ENCODE assay signal across 37 cellular contexts in genomic region chr2:167675906-167676305, GRCh38.
"Had no signal": no experiment of that assay in that cellular context is flagged by ENCODE, and none has a peak within 500 bp of the region (broad histone marks: within the 10 kb centered on the region; RNA-seq: fewer than 3 reads in every experiment).

No MANE protein-coding gene starts in this region.

- DNase-seq: activated CD4-positive, alpha-beta memory T cell treated with anti-CD3 and anti-CD28 coated beads, Interleukin-2, amount 10 ng/mL, durations not matched to agents 7 days and 5 days; activated CD4-positive, alpha-beta T cell treated with anti-CD3 and anti-CD28 coated beads for 1 hour; activated CD4-positive, alpha-beta T cell treated with anti-CD3 and anti-CD28 coated beads for 36 hours; activated CD4-positive, alpha-beta T cell treated with anti-CD3 and anti-CD28 coated beads for 48 hours; activated CD4-positive, alpha-beta T cell treated with anti-CD3 and anti-CD28 coated beads, Interleukin-2, amount 10 ng/mL, durations not matched to agents 7 days and 5 days; activated CD4-positive, alpha-beta T cell treated with anti-CD3 and anti-CD28 coated beads, Interleukin-2, amount 50 U/mL, for 48 hours; activated CD4-positive, CD25-positive, alpha-beta regulatory T cell; activated CD8-positive, alpha-beta memory T cell treated with anti-CD3 and anti-CD28 coated beads for 24 hours; activated CD8-positive, alpha-beta memory T cell treated with anti-CD3 and anti-CD28 coated beads, Interleukin-2, amount 10 ng/mL, durations not matched to agents 7 days and 5 days; activated CD8-positive, alpha-beta memory T cell treated with anti-CD3 and anti-CD28 coated beads, Interleukin-2, amount 50 U/mL, for 48 hours; activated CD8-positive, alpha-beta T cell treated with anti-CD3 and anti-CD28 coated beads, Interleukin-2, amount 10 ng/mL, durations not matched to agents 7 days and 5 days; activated effector memory CD4-positive, alpha-beta T cell treated with Interleukin-2 at 50 U/mL for 16 hours; activated gamma-delta T cell; activated naive CD4-positive, alpha-beta T cell treated with anti-CD3 and anti-CD28 coated beads, Interleukin-2, amount 10 ng/mL, durations not matched to agents 7 days and 5 days; activated naive CD4-positive, alpha-beta T cell treated with Interleukin-2 at 50 U/mL for 16 hours; activated naive CD8-positive, alpha-beta T cell treated with anti-CD3 and anti-CD28 coated beads, Interleukin-2, amount 10 ng/mL, durations not matched to agents 7 days and 5 days; activated naive CD8-positive, alpha-beta T cell treated with anti-CD3 and anti-CD28 coated beads, Interleukin-2, amount 50 U/mL, for 24 hours; activated T-cell treated with anti-CD3 and anti-CD28 coated beads, Interleukin-2, amount 50 U/mL, for 24 hours; activated T-cell treated with anti-CD3 and anti-CD28 coated beads, Interleukin-2, amount 50 U/mL, for 48 hours; amygdala; anterior cingulate cortex; caudate nucleus; cerebellar nuclear complex; T-helper 1 cell; T-helper 2 cell; T-helper 9 cell had no signal

- H3K4me3 Mint-ChIP-seq: activated CD4-positive, alpha-beta memory T cell treated with anti-CD3 and anti-CD28 coated beads, Interleukin-2, amount 10 ng/mL, durations not matched to agents 7 days and 5 days; activated CD4-positive, alpha-beta T cell treated with anti-CD3 and anti-CD28 coated beads for 36 hours; activated CD4-positive, alpha-beta T cell treated with anti-CD3 and anti-CD28 coated beads, Interleukin-2, amount 10 ng/mL, durations not matched to agents 7 days and 5 days; activated CD8-positive, alpha-beta memory T cell treated with anti-CD3 and anti-CD28 coated beads, Interleukin-2, amount 10 ng/mL, durations not matched to agents 7 days and 5 days; activated CD8-positive, alpha-beta T cell treated with anti-CD3 and anti-CD28 coated beads, Interleukin-2, amount 10 ng/mL, durations not matched to agents 7 days and 5 days; activated naive CD4-positive, alpha-beta T cell treated with anti-CD3 and anti-CD28 coated beads, Interleukin-2, amount 10 ng/mL, durations not matched to agents 7 days and 5 days; activated naive CD4-positive, alpha-beta T cell treated with anti-CD3 and anti-CD28 coated beads, Interleukin-2, amount 50 U/mL, for 24 hours; activated naive CD8-positive, alpha-beta T cell; activated naive CD8-positive, alpha-beta T cell treated with anti-CD3 and anti-CD28 coated beads, Interleukin-2, amount 10 ng/mL, durations not matched to agents 7 days and 5 days; activated naive CD8-positive, alpha-beta T cell treated with anti-CD3 and anti-CD28 coated beads, Interleukin-2, amount 50 U/mL, for 24 hours; activated T-cell treated with anti-CD3 and anti-CD28 coated beads, Interleukin-2, amount 50 U/mL, for 24 hours; brain; central memory CD8-positive, alpha-beta T cell; T-helper 1 cell treated with Interleukin-12 subunit alpha and Interleukin-12 subunit beta and Interleukin-4 antibody, amounts not matched to agents 30 μg/mL and 1 μg/mL, for 36 hours; T-helper 2 cell treated with Interferon-gamma antibody and Interleukin-4, amounts not matched to agents 5 μg/mL and 100 μg/mL, for 36 hours had no signal

- ATAC-seq: activated CD4-positive, alpha-beta T cell treated with anti-CD3 and anti-CD28 coated beads for 36 hours; activated CD4-positive, CD25-positive, alpha-beta regulatory T cell treated with anti-CD3 and anti-CD28 coated beads, Interleukin-2, amount 50 U/mL, for 24 hours; activated CD8-positive, alpha-beta memory T cell treated with anti-CD3 and anti-CD28 coated beads, Interleukin-2, amount 10 ng/mL, durations not matched to agents 7 days and 5 days; activated CD8-positive, alpha-beta T cell treated with anti-CD3 and anti-CD28 coated beads, Interleukin-2, amount 10 ng/mL, durations not matched to agents 7 days and 5 days; activated naive CD8-positive, alpha-beta T cell treated with anti-CD3 and anti-CD28 coated beads, Interleukin-2, amount 50 U/mL, for 24 hours had no signal

- H3K9me3 Mint-ChIP-seq: activated naive CD8-positive, alpha-beta T cell treated with anti-CD3 and anti-CD28 coated beads, Interleukin-2, amount 10 ng/mL, durations not matched to agents 7 days and 5 days had no signal

- H3K36me3 ChIP-seq: ascending aorta, cardiac muscle cell had no signal

- H3K4me1 Mint-ChIP-seq: activated CD4-positive, alpha-beta memory T cell treated with anti-CD3 and anti-CD28 coated beads, Interleukin-2, amount 10 ng/mL, durations not matched to agents 7 days and 5 days; activated CD4-positive, alpha-beta T cell treated with anti-CD3 and anti-CD28 coated beads for 36 hours; activated CD4-positive, alpha-beta T cell treated with anti-CD3 and anti-CD28 coated beads, Interleukin-2, amount 10 ng/mL, durations not matched to agents 7 days and 5 days; activated CD8-positive, alpha-beta memory T cell treated with anti-CD3 and anti-CD28 coated beads, Interleukin-2, amount 10 ng/mL, durations not matched to agents 7 days and 5 days; activated naive CD4-positive, alpha-beta T cell treated with anti-CD3 and anti-CD28 coated beads, Interleukin-2, amount 10 ng/mL, durations not matched to agents 7 days and 5 days; activated naive CD4-positive, alpha-beta T cell treated with anti-CD3 and anti-CD28 coated beads, Interleukin-2, amount 50 U/mL, for 24 hours; activated naive CD8-positive, alpha-beta T cell treated with anti-CD3 and anti-CD28 coated beads, Interleukin-2, amount 10 ng/mL, durations not matched to agents 7 days and 5 days; activated naive CD8-positive, alpha-beta T cell treated with anti-CD3 and anti-CD28 coated beads, Interleukin-2, amount 50 U/mL, for 24 hours; central memory CD8-positive, alpha-beta T cell had no signal

- H3K4me1 ChIP-seq: ascending aorta had no signal

- H3K27ac Mint-ChIP-seq: activated CD4-positive, alpha-beta memory T cell treated with anti-CD3 and anti-CD28 coated beads, Interleukin-2, amount 10 ng/mL, durations not matched to agents 7 days and 5 days; activated CD4-positive, alpha-beta T cell treated with anti-CD3 and anti-CD28 coated beads for 36 hours; activated CD4-positive, alpha-beta T cell treated with anti-CD3 and anti-CD28 coated beads, Interleukin-2, amount 10 ng/mL, durations not matched to agents 7 days and 5 days; activated CD8-positive, alpha-beta memory T cell treated with anti-CD3 and anti-CD28 coated beads, Interleukin-2, amount 10 ng/mL, durations not matched to agents 7 days and 5 days; activated CD8-positive, alpha-beta T cell treated with anti-CD3 and anti-CD28 coated beads, Interleukin-2, amount 10 ng/mL, durations not matched to agents 7 days and 5 days; activated naive CD4-positive, alpha-beta T cell treated with anti-CD3 and anti-CD28 coated beads, Interleukin-2, amount 10 ng/mL, durations not matched to agents 7 days and 5 days; activated naive CD4-positive, alpha-beta T cell treated with anti-CD3 and anti-CD28 coated beads, Interleukin-2, amount 50 U/mL, for 24 hours; activated naive CD8-positive, alpha-beta T cell; activated naive CD8-positive, alpha-beta T cell treated with anti-CD3 and anti-CD28 coated beads, Interleukin-2, amount 10 ng/mL, durations not matched to agents 7 days and 5 days; activated naive CD8-positive, alpha-beta T cell treated with anti-CD3 and anti-CD28 coated beads, Interleukin-2, amount 50 U/mL, for 24 hours; activated T-cell treated with anti-CD3 and anti-CD28 coated beads, Interleukin-2, amount 50 U/mL, for 24 hours; activated T-helper 2 cell treated with anti-CD3 and anti-CD28 coated beads, Interferon-gamma antibody, Interleukin-2, Interleukin-4, amounts not matched to agents 10 μg/mL and 5 μg/mL and 100 μg/mL, durations not matched to agents 14 hours and 24 hours and 36 hours; brain; T-helper 1 cell treated with Interleukin-12 subunit alpha and Interleukin-12 subunit beta and Interleukin-4 antibody, amounts not matched to agents 30 μg/mL and 1 μg/mL, for 36 hours; T-helper 2 cell treated with Interferon-gamma antibody and Interleukin-4, amounts not matched to agents 5 μg/mL and 100 μg/mL, for 36 hours had no signal

- H3K27me3 Mint-ChIP-seq: activated CD4-positive, alpha-beta memory T cell treated with anti-CD3 and anti-CD28 coated beads, Interleukin-2, amount 10 ng/mL, durations not matched to agents 7 days and 5 days; activated CD4-positive, alpha-beta T cell treated with anti-CD3 and anti-CD28 coated beads for 36 hours; activated CD4-positive, alpha-beta T cell treated with anti-CD3 and anti-CD28 coated beads, Interleukin-2, amount 10 ng/mL, durations not matched to agents 7 days and 5 days; activated CD8-positive, alpha-beta memory T cell treated with anti-CD3 and anti-CD28 coated beads, Interleukin-2, amount 10 ng/mL, durations not matched to agents 7 days and 5 days; activated naive CD4-positive, alpha-beta T cell treated with anti-CD3 and anti-CD28 coated beads, Interleukin-2, amount 10 ng/mL, durations not matched to agents 7 days and 5 days; activated naive CD4-positive, alpha-beta T cell treated with anti-CD3 and anti-CD28 coated beads, Interleukin-2, amount 50 U/mL, for 24 hours; activated naive CD8-positive, alpha-beta T cell treated with anti-CD3 and anti-CD28 coated beads, Interleukin-2, amount 10 ng/mL, durations not matched to agents 7 days and 5 days; activated naive CD8-positive, alpha-beta T cell treated with anti-CD3 and anti-CD28 coated beads, Interleukin-2, amount 50 U/mL, for 24 hours; activated T-cell treated with anti-CD3 and anti-CD28 coated beads, Interleukin-2, amount 50 U/mL, for 24 hours; brain; central memory CD8-positive, alpha-beta T cell had no signal

- H3K27me3 ChIP-seq: ascending aorta, cardiac muscle cell had no signal

- H3K36me3 Mint-ChIP-seq: activated CD8-positive, alpha-beta memory T cell treated with anti-CD3 and anti-CD28 coated beads, Interleukin-2, amount 10 ng/mL, durations not matched to agents 7 days and 5 days; activated naive CD4-positive, alpha-beta T cell treated with anti-CD3 and anti-CD28 coated beads, Interleukin-2, amount 10 ng/mL, durations not matched to agents 7 days and 5 days; activated naive CD4-positive, alpha-beta T cell treated with anti-CD3 and anti-CD28 coated beads, Interleukin-2, amount 50 U/mL, for 24 hours; activated naive CD8-positive, alpha-beta T cell; activated naive CD8-positive, alpha-beta T cell treated with anti-CD3 and anti-CD28 coated beads, Interleukin-2, amount 10 ng/mL, durations not matched to agents 7 days and 5 days had no signal

- H3K4me3 ChIP-seq: ascending aorta, cardiac muscle cell had no signal

- H3K27ac ChIP-seq: ascending aorta, cardiac muscle cell, VCaP had no signal
